In genomic region chr16:9480503-9480902, GRCh38 we compare ENCODE assay signal across 38 cellular contexts.
"Had no signal": no experiment of that assay in that cellular context is flagged by ENCODE, and none has a peak within 500 bp of the region (broad histone marks: within the 10 kb centered on the region; RNA-seq: fewer than 3 reads in every experiment).

No MANE protein-coding gene starts in this region.

- FAIRE-seq: astrocyte had no signal

- H3K4me1 Mint-ChIP-seq: activated naive CD4-positive, alpha-beta T cell treated with anti-CD3 and anti-CD28 coated beads, Interleukin-2, amount 10 ng/mL, durations not matched to agents 7 days and 5 days; activated naive CD4-positive, alpha-beta T cell treated with anti-CD3 and anti-CD28 coated beads, Interleukin-2, amount 50 U/mL, for 24 hours; activated naive CD8-positive, alpha-beta T cell treated with anti-CD3 and anti-CD28 coated beads for 36 hours; activated naive CD8-positive, alpha-beta T cell treated with anti-CD3 and anti-CD28 coated beads, Interleukin-2, amount 10 ng/mL, durations not matched to agents 7 days and 5 days; activated naive CD8-positive, alpha-beta T cell treated with anti-CD3 and anti-CD28 coated beads, Interleukin-2, amount 50 U/mL, for 24 hours; activated T-helper 17 cell treated with anti-CD3 and anti-CD28 coated beads, Interleukin-2, amount 50 U/mL, for 72 hours; central memory CD8-positive, alpha-beta T cell had no signal

- H3K27ac Mint-ChIP-seq: activated naive CD4-positive, alpha-beta T cell treated with anti-CD3 and anti-CD28 coated beads for 36 hours; activated naive CD4-positive, alpha-beta T cell treated with anti-CD3 and anti-CD28 coated beads, Interleukin-2, amount 10 ng/mL, durations not matched to agents 7 days and 5 days; activated naive CD4-positive, alpha-beta T cell treated with anti-CD3 and anti-CD28 coated beads, Interleukin-2, amount 50 U/mL, for 24 hours; activated naive CD4-positive, alpha-beta T cell treated with anti-CD3 and anti-CD28 coated beads, Interleukin-2, amount 50 U/mL, for 72 hours; activated naive CD8-positive, alpha-beta T cell; activated naive CD8-positive, alpha-beta T cell treated with anti-CD3 and anti-CD28 coated beads for 36 hours; activated naive CD8-positive, alpha-beta T cell treated with anti-CD3 and anti-CD28 coated beads, Interleukin-2, amount 10 ng/mL, durations not matched to agents 7 days and 5 days; activated naive CD8-positive, alpha-beta T cell treated with anti-CD3 and anti-CD28 coated beads, Interleukin-2, amount 50 U/mL, for 24 hours; activated T-cell treated with anti-CD3 and anti-CD28 coated beads, Interleukin-2, amount 50 U/mL, for 24 hours; activated T-cell treated with anti-CD3 and anti-CD28 coated beads, Interleukin-2, amount 50 U/mL, for 72 hours; activated T-helper 1 cell treated with anti-CD3 and anti-CD28 coated beads, Interleukin-12 subunit alpha, Interleukin-12 subunit beta, Interleukin-2, Interleukin-4 antibody, amounts not matched to agents 30 ng/mL and 10 ng/mL and 1 ng/mL, durations not matched to agents 14 hours and 24 hours and 36 hours; activated T-helper 17 cell treated with anti-CD3 and anti-CD28 coated beads, Interleukin-2, amount 50 U/mL, for 72 hours; activated T-helper 2 cell treated with anti-CD3 and anti-CD28 coated beads, Interferon-gamma antibody, Interleukin-2, Interleukin-4, amounts not matched to agents 10 μg/mL and 5 μg/mL and 100 μg/mL, durations not matched to agents 14 hours and 24 hours and 36 hours; brain had no signal

- H3K4me1 ChIP-seq: adrenal gland, ascending aorta, body of pancreas, breast epithelium had no signal

- H3K27ac ChIP-seq: adrenal gland, ascending aorta, body of pancreas, brain microvascular endothelial cell, breast epithelium, cardiac muscle cell had no signal

- H3K9me3 Mint-ChIP-seq: activated naive CD4-positive, alpha-beta T cell treated with anti-CD3 and anti-CD28 coated beads for 36 hours; activated naive CD4-positive, alpha-beta T cell treated with anti-CD3 and anti-CD28 coated beads, Interleukin-2, amount 50 U/mL, for 24 hours; activated naive CD8-positive, alpha-beta T cell treated with anti-CD3 and anti-CD28 coated beads for 36 hours; activated naive CD8-positive, alpha-beta T cell treated with anti-CD3 and anti-CD28 coated beads, Interleukin-2, amount 10 ng/mL, durations not matched to agents 7 days and 5 days; activated naive CD8-positive, alpha-beta T cell treated with anti-CD3 and anti-CD28 coated beads, Interleukin-2, amount 50 U/mL, for 24 hours; activated T-cell treated with anti-CD3 and anti-CD28 coated beads, Interleukin-2, amount 50 U/mL, for 24 hours; activated T-cell treated with anti-CD3 and anti-CD28 coated beads, Interleukin-2, amount 50 U/mL, for 72 hours; activated T-helper 1 cell treated with anti-CD3 and anti-CD28 coated beads, Interleukin-12 subunit alpha, Interleukin-12 subunit beta, Interleukin-2, Interleukin-4 antibody, amounts not matched to agents 30 ng/mL and 10 ng/mL and 1 ng/mL, durations not matched to agents 14 hours and 24 hours and 36 hours; activated T-helper 17 cell treated with anti-CD3 and anti-CD28 coated beads, Interleukin-2, amount 50 U/mL, for 72 hours; activated T-helper 2 cell treated with anti-CD3 and anti-CD28 coated beads, Interferon-gamma antibody, Interleukin-2, Interleukin-4, amounts not matched to agents 10 μg/mL and 5 μg/mL and 100 μg/mL, durations not matched to agents 14 hours and 24 hours and 36 hours; brain had no signal

- H3K36me3 Mint-ChIP-seq: activated naive CD4-positive, alpha-beta T cell treated with anti-CD3 and anti-CD28 coated beads, Interleukin-2, amount 10 ng/mL, durations not matched to agents 7 days and 5 days; activated naive CD4-positive, alpha-beta T cell treated with anti-CD3 and anti-CD28 coated beads, Interleukin-2, amount 50 U/mL, for 24 hours; activated naive CD4-positive, alpha-beta T cell treated with anti-CD3 and anti-CD28 coated beads, Interleukin-2, amount 50 U/mL, for 72 hours; activated naive CD8-positive, alpha-beta T cell; activated naive CD8-positive, alpha-beta T cell treated with anti-CD3 and anti-CD28 coated beads for 36 hours; activated naive CD8-positive, alpha-beta T cell treated with anti-CD3 and anti-CD28 coated beads, Interleukin-2, amount 10 ng/mL, durations not matched to agents 7 days and 5 days; brain had no signal

- ATAC-seq: activated naive CD4-positive, alpha-beta T cell treated with anti-CD3 and anti-CD28 coated beads, Interleukin-2, amount 50 U/mL, for 72 hours; activated naive CD8-positive, alpha-beta T cell treated with anti-CD3 and anti-CD28 coated beads, Interleukin-2, amount 50 U/mL, for 24 hours; activated T-cell treated with anti-CD3 and anti-CD28 coated beads, Interleukin-2, amount 50 U/mL, for 4 hours; activated T-cell treated with anti-CD3 and anti-CD28 coated beads, Interleukin-2, amount 50 U/mL, for 72 hours; activated T-helper 17 cell treated with anti-CD3 and anti-CD28 coated beads, Interleukin-2, amount 50 U/mL, for 72 hours; body of pancreas had no signal

- DNase-seq: activated effector memory CD4-positive, alpha-beta T cell treated with anti-CD3 and anti-CD28 coated beads, Interleukin-2, amount 50 U/mL, for 16 hours; activated effector memory CD4-positive, alpha-beta T cell treated with Interleukin-2 at 50 U/mL for 16 hours; activated gamma-delta T cell; activated gamma-delta T cell treated with Interleukin-2 at 50 U/mL for 16 hours; activated naive CD4-positive, alpha-beta T cell; activated naive CD4-positive, alpha-beta T cell treated with anti-CD3 and anti-CD28 coated beads for 36 hours; activated naive CD4-positive, alpha-beta T cell treated with anti-CD3 and anti-CD28 coated beads, Interleukin-2, amount 10 ng/mL, durations not matched to agents 7 days and 5 days; activated naive CD4-positive, alpha-beta T cell treated with anti-CD3 and anti-CD28 coated beads, Interleukin-2, amount 50 U/mL, for 16 hours; activated naive CD4-positive, alpha-beta T cell treated with Interleukin-2 at 50 U/mL for 16 hours; activated naive CD8-positive, alpha-beta T cell treated with anti-CD3 and anti-CD28 coated beads for 36 hours; activated naive CD8-positive, alpha-beta T cell treated with anti-CD3 and anti-CD28 coated beads, Interleukin-2, amount 10 ng/mL, durations not matched to agents 7 days and 5 days; activated naive CD8-positive, alpha-beta T cell treated with anti-CD3 and anti-CD28 coated beads, Interleukin-2, amount 50 U/mL, for 24 hours; activated T-cell treated with anti-CD3 and anti-CD28 coated beads, Interleukin-2, amount 50 U/mL, for 24 hours; activated T-cell treated with anti-CD3 and anti-CD28 coated beads, Interleukin-2, amount 50 U/mL, for 4 hours; activated T-cell treated with anti-CD3 and anti-CD28 coated beads, Interleukin-2, amount 50 U/mL, for 48 hours; activated T-cell treated with anti-CD3 and anti-CD28 coated beads, Interleukin-2, amount 50 U/mL, for 72 hours; adrenal gland; amniotic stem cell; amygdala; anterior cingulate cortex; aorta; body of pancreas; brain microvascular endothelial cell; caudate nucleus; central memory CD4-positive, alpha-beta T cell; cerebellar nuclear complex had no signal

- H3K27me3 ChIP-seq: adrenal gland, ascending aorta, brain microvascular endothelial cell, breast epithelium, cardiac muscle cell had no signal

- H3K4me3 Mint-ChIP-seq: activated naive CD4-positive, alpha-beta T cell treated with anti-CD3 and anti-CD28 coated beads for 36 hours; activated naive CD4-positive, alpha-beta T cell treated with anti-CD3 and anti-CD28 coated beads, Interleukin-2, amount 10 ng/mL, durations not matched to agents 7 days and 5 days; activated naive CD4-positive, alpha-beta T cell treated with anti-CD3 and anti-CD28 coated beads, Interleukin-2, amount 50 U/mL, for 24 hours; activated naive CD8-positive, alpha-beta T cell; activated naive CD8-positive, alpha-beta T cell treated with anti-CD3 and anti-CD28 coated beads for 36 hours; activated naive CD8-positive, alpha-beta T cell treated with anti-CD3 and anti-CD28 coated beads, Interleukin-2, amount 10 ng/mL, durations not matched to agents 7 days and 5 days; activated naive CD8-positive, alpha-beta T cell treated with anti-CD3 and anti-CD28 coated beads, Interleukin-2, amount 50 U/mL, for 24 hours; activated T-cell treated with anti-CD3 and anti-CD28 coated beads, Interleukin-2, amount 50 U/mL, for 24 hours; activated T-cell treated with anti-CD3 and anti-CD28 coated beads, Interleukin-2, amount 50 U/mL, for 4 hours; activated T-cell treated with anti-CD3 and anti-CD28 coated beads, Interleukin-2, amount 50 U/mL, for 72 hours; activated T-helper 1 cell treated with anti-CD3 and anti-CD28 coated beads, Interleukin-12 subunit alpha, Interleukin-12 subunit beta, Interleukin-2, Interleukin-4 antibody, amounts not matched to agents 30 ng/mL and 10 ng/mL and 1 ng/mL, durations not matched to agents 14 hours and 24 hours and 36 hours; activated T-helper 17 cell treated with anti-CD3 and anti-CD28 coated beads, Interleukin-2, amount 50 U/mL, for 72 hours; brain; central memory CD8-positive, alpha-beta T cell had no signal

- H3K9me3 ChIP-seq: adrenal gland, ascending aorta, body of pancreas, breast epithelium had no signal

- H3K27me3 Mint-ChIP-seq: activated naive CD4-positive, alpha-beta T cell treated with anti-CD3 and anti-CD28 coated beads, Interleukin-2, amount 10 ng/mL, durations not matched to agents 7 days and 5 days; activated naive CD4-positive, alpha-beta T cell treated with anti-CD3 and anti-CD28 coated beads, Interleukin-2, amount 50 U/mL, for 24 hours; activated naive CD8-positive, alpha-beta T cell treated with anti-CD3 and anti-CD28 coated beads for 36 hours; activated T-cell treated with anti-CD3 and anti-CD28 coated beads, Interleukin-2, amount 50 U/mL, for 24 hours; activated T-helper 17 cell treated with anti-CD3 and anti-CD28 coated beads, Interleukin-2, amount 50 U/mL, for 72 hours; central memory CD8-positive, alpha-beta T cell had no signal

- H3K36me3 ChIP-seq: adrenal gland, ascending aorta, brain microvascular endothelial cell, breast epithelium, cardiac muscle cell had no signal

- H3K4me3 ChIP-seq: adrenal gland, ascending aorta, body of pancreas, breast epithelium, cardiac muscle cell had no signal
